Comparison of ENCODE assay signal across 16 cellular contexts in the genomic region with DNA sequence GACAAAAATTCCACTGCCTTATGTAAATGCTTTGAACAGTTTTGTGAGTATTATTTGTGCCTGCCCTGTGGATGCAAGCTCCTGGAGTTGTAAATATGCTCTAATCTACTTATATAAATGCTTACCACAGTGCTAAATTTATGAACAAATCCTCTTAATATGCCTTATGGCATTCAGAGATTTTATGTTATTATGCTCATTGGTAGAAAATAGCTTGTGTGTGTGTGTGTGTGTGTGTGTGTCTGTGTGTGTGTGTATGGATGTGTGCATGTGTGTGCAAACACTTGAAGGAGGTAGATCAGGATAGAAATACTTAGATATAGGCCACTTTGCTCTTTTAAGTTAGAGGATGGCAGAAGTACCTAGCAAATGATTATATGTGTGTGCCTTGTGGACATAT.
DNase-seq lines count a peak whose midpoint lies in the region; ATAC-seq and TF ChIP-seq lines count a peak whose summit lies in the region.
"Had no signal": no experiment of that assay in that cellular context is flagged by ENCODE, and none has a peak within 500 bp of the region (broad histone marks: within the 10 kb centered on the region; RNA-seq: fewer than 3 reads in every experiment).

No MANE protein-coding gene starts in this region.

- H3K4me1 ChIP-seq in HEK293 (ENCODE audit: control insufficient read depth, insufficient read depth, low read length), result no peaks in the 10 kb centered on the region
- H3K4me1 ChIP-seq: BE2C, BLaER1 had no signal

- H3K27ac ChIP-seq in HEK293 (ENCODE audit: extremely low read depth, low read depth, low read length) (no peak overlapping the region), SK-N-MC (peak overlapping the region; percentile 53)
- H3K27ac ChIP-seq: BLaER1 had no signal

- no peak for ATAC-seq in GM18498 (IDR thresholded peaks at IDR 0.05; ENCODE audit: unreplicated experiment)

- no peak for TF ChIP-seq CTCF in HEK293 (tag by site-specific recombination; IDR thresholded peaks at IDR 0.05)

- POLR2A ChIA-PET in HEK293 (lab: Yijun Ruan, JAX), result no interaction called here

- H3K4me3 ChIP-seq in HEK293 (ENCODE audit: low read depth, low read length) (no peak overlapping the region), SK-N-MC (no peak overlapping the region)
- H3K4me3 ChIP-seq: BLaER1 had no signal

- no peak overlapping the region for H3K9ac ChIP-seq in SK-N-MC (ENCODE audit: insufficient read length)
- H3K9ac ChIP-seq: BLaER1 had no signal

- H3K9me3 ChIP-seq in HEK293 (ENCODE audit: control insufficient read depth, insufficient read depth, low read depth, low read length) (no peaks in the 10 kb centered on the region), SK-N-MC (ENCODE audit: low read depth, low read length) (no peaks in the 10 kb centered on the region)
- H3K9me3 ChIP-seq: BE2C, BLaER1 had no signal

- H3K36me3 ChIP-seq in HEK293 (ENCODE audit: control insufficient read depth in 2 of 2, insufficient read depth in 1 of 2, low read length in 2 of 2), result no peaks in the 10 kb centered on the region
- H3K36me3 ChIP-seq in SK-N-MC (ENCODE audit: insufficient read depth, low read length), result no peaks in the 10 kb centered on the region
- H3K36me3 ChIP-seq: BE2C, BLaER1 had no signal

- no peak for DNase-seq in SK-N-MC (ENCODE audit: low read depth, low spot score)
- DNase-seq in stimulated activated naive CD4-positive, alpha-beta T cell (lab: John Stamatoyannopoulos, UW), result no peak
- DNase-seq in activated CD4-positive, alpha-beta T cell treated with anti-CD3 and anti-CD28 coated beads, Interleukin-2, amount 50 U/mL, for 4 hours, result no peak
- DNase-seq: 8988T; ACHN; BE2C; C1 segment of cervical spinal cord; CD4-positive, alpha-beta memory T cell; CD4-positive, CD25-positive, alpha-beta regulatory T cell; CD8-positive, alpha-beta memory T cell; COR-L47; DMS79 treated with DMSO at 0.1 percent for 48 hours; GF-D8 had no signal

- CTCF ChIA-PET in HEK293 (lab: Yijun Ruan, JAX), result no interaction called here

TF ChIP-seq in HEK293, 187 proteins besides CTCF, POLR2A, EP300 and RAD21:
- no peak for TF ChIP-seq ZNF704 (tag by site-specific recombination; IDR thresholded peaks at IDR 0.05)
- TF ChIP-seq ZNF664 (tag by site-specific recombination; IDR thresholded peaks at IDR 0.05), result no peak
- TF ChIP-seq, protein P1, sequence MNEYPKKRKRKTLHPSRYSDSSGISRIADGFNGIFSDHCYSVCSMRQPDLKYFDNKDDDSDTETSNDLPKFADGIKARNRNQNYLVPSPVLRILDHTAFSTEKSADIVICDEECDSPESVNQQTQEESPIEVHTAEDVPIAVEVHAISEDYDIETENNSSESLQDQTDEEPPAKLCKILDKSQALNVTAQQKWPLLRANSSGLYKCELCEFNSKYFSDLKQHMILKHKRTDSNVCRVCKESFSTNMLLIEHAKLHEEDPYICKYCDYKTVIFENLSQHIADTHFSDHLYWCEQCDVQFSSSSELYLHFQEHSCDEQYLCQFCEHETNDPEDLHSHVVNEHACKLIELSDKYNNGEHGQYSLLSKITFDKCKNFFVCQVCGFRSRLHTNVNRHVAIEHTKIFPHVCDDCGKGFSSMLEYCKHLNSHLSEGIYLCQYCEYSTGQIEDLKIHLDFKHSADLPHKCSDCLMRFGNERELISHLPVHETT (tag by site-specific recombination; IDR thresholded peaks at IDR 0.05), result no peak
- no peak for TF ChIP-seq ZNF169 (tag by site-specific recombination; IDR thresholded peaks at IDR 0.05)
- TF ChIP-seq ZSCAN4 (tag by site-specific recombination; IDR thresholded peaks at IDR 0.05), result peak; percentile 83
- no peak for TF ChIP-seq ZNF157 (tag by site-specific recombination; IDR thresholded peaks at IDR 0.05)
- TF ChIP-seq, protein P2, sequence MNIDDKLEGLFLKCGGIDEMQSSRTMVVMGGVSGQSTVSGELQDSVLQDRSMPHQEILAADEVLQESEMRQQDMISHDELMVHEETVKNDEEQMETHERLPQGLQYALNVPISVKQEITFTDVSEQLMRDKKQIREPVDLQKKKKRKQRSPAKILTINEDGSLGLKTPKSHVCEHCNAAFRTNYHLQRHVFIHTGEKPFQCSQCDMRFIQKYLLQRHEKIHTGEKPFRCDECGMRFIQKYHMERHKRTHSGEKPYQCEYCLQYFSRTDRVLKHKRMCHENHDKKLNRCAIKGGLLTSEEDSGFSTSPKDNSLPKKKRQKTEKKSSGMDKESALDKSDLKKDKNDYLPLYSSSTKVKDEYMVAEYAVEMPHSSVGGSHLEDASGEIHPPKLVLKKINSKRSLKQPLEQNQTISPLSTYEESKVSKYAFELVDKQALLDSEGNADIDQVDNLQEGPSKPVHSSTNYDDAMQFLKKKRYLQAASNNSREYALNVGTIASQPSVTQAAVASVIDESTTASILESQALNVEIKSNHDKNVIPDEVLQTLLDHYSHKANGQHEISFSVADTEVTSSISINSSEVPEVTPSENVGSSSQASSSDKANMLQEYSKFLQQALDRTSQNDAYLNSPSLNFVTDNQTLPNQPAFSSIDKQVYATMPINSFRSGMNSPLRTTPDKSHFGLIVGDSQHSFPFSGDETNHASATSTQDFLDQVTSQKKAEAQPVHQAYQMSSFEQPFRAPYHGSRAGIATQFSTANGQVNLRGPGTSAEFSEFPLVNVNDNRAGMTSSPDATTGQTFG (tag by site-specific recombination; IDR thresholded peaks at IDR 0.05; ENCODE audit: borderline replicate concordance), result no peak
